Comparison of ENCODE assay signal across 10 cellular contexts in the genomic region with DNA sequence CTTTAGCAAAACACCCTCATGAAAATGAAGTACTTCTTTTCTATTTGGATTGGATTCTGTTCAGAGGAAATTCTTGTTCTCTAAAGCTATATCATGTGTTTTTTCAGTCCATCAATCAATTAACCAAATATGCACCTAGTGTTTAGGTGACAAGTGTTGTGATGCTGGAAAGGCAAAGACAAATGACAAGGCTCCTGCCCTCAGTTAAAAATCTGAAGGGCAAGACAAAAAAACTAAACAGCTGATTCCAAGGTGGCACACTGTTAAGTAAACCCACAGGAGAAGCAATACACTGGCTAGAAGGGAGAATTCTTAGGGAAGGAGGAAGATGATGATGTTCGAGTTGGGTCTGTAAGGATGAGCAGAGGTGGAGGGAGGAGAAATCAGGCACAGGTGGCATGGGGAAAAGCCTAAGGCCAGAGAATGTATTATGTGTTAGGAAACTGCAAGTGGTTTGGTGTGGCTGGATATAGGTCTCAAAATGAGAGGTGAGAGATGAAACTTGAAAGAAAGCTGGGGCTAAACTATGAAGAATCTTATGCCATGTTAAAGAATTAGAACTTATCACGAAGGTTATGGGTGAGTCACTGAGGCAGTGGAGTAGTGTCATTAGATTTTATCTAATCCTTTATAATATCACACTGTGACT. TPM values are rescaled to one million over a fixed set of nuclear protein-coding genes. Genes with fewer than 3 reads are reported as not detected.
DNase-seq lines count a peak whose midpoint lies in the region; ATAC-seq and TF ChIP-seq lines count a peak whose summit lies in the region.
"Had no signal": no experiment of that assay in that cellular context is flagged by ENCODE, and none has a peak within 500 bp of the region (broad histone marks: within the 10 kb centered on the region; RNA-seq: fewer than 3 reads in every experiment).

No MANE protein-coding gene starts in this region.

- no peak overlapping the region for H4K91ac ChIP-seq in neuronal stem cell (ENCODE audit: low read depth, low read length, poor library complexity)

- H3K27ac ChIP-seq in PC-3 (ENCODE audit: low read length) = no peak overlapping the region
- peak overlapping the region; percentile 68 for H3K27ac ChIP-seq in naive thymus-derived CD4-positive, alpha-beta T cell (ENCODE audit: low read depth, low read length)
- H3K27ac ChIP-seq in GM23338 (ENCODE audit: low read depth) = no peak overlapping the region
- no peak overlapping the region for H3K27ac ChIP-seq in neuronal stem cell (replicated peaks; ENCODE audit: low read length)

- H3K27ac Mint-ChIP-seq in naive thymus-derived CD4-positive, alpha-beta T cell = peak overlapping the region; percentile 76 to 97 (median 89)
- no peak overlapping the region for H3K27ac Mint-ChIP-seq in GM23338

- H3K9me3 Mint-ChIP-seq in naive thymus-derived CD4-positive, alpha-beta T cell = peaks cover 0 to 11% (median 2%) of the 10 kb centered on the region in 11 donors
- H3K9me3 Mint-ChIP-seq in GM23338 = no peaks in the 10 kb centered on the region

- peak overlapping the region; percentile 21 to 86 (median 72) for H3K4me3 Mint-ChIP-seq in naive thymus-derived CD4-positive, alpha-beta T cell
- no peak overlapping the region for H3K4me3 Mint-ChIP-seq in GM23338

- H3K9ac ChIP-seq in PC-3 (ENCODE audit: low read length) (no peak overlapping the region), neuronal stem cell (ENCODE audit: low read depth, low read length, poor library complexity) (no peak overlapping the region)

- H3K4me1 ChIP-seq in PC-3 (ENCODE audit: insufficient read depth, low read length) (peaks cover 8% of the 10 kb centered on the region), GM23338 (ENCODE audit: insufficient read depth) (no peaks in the 10 kb centered on the region), neuronal stem cell (ENCODE audit: control insufficient read depth in 2 of 2, insufficient read depth in 1 of 2, low read depth in 1 of 2, low read length in 2 of 2) (no peaks in the 10 kb centered on the region)
- peaks cover 24 to 25% of the 10 kb centered on the region in 2 donors for H3K4me1 ChIP-seq in naive thymus-derived CD4-positive, alpha-beta T cell (ENCODE audit: control insufficient read depth in 2 of 2, insufficient read depth in 2 of 2, low read length in 2 of 2)

- peak; percentile 51 for ATAC-seq in GM18873 (IDR thresholded peaks at IDR 0.05; ENCODE audit: low FRiP score, unreplicated experiment)
- ATAC-seq in HG02610 (IDR thresholded peaks at IDR 0.05; ENCODE audit: unreplicated experiment) = peak; percentile 61
- no peak for ATAC-seq in PC-3
- ATAC-seq in naive thymus-derived CD4-positive, alpha-beta T cell = no peak
- no peak for ATAC-seq in GM23338

- no peak overlapping the region for H3K18ac ChIP-seq in neuronal stem cell (ENCODE audit: low read length)

- H3K4me2 ChIP-seq in PC-3 (ENCODE audit: low read length) (no peak overlapping the region), GM23338 (no peak overlapping the region), neuronal stem cell (ENCODE audit: insufficient read depth, low read length, poor library complexity, severe bottlenecking) (no peak overlapping the region)

- no peaks in the 10 kb centered on the region for H3K9me2 ChIP-seq in PC-3 (replicated peaks; ENCODE audit: low read length)
- no peaks in the 10 kb centered on the region for H3K9me2 ChIP-seq in GM23338 (ENCODE audit: insufficient read depth)

- no peak overlapping the region for H2BK15ac ChIP-seq in neuronal stem cell (ENCODE audit: low read length)

- no peak overlapping the region for H3K23ac ChIP-seq in neuronal stem cell (ENCODE audit: low read depth, low read length, poor library complexity)

- H3K79me2 ChIP-seq in PC-3 (ENCODE audit: low read length) = no peaks in the 10 kb centered on the region
- no peaks in the 10 kb centered on the region for H3K79me2 ChIP-seq in GM23338 (replicated peaks; ENCODE audit: insufficient read depth)

- H4K8ac ChIP-seq in neuronal stem cell (ENCODE audit: low read depth, low read length) = no peak overlapping the region

- H2AFZ ChIP-seq in PC-3 (ENCODE audit: low read length) (no peak overlapping the region), GM23338 (no peak overlapping the region), neuronal stem cell (ENCODE audit: low read length) (no peak overlapping the region)

- no peaks in the 10 kb centered on the region for H4K20me1 ChIP-seq in PC-3 (ENCODE audit: low read length)
- H4K20me1 ChIP-seq in GM23338 (replicated peaks; ENCODE audit: insufficient read depth) = no peaks in the 10 kb centered on the region

- no peaks in the 10 kb centered on the region for H3K9me3 ChIP-seq in PC-3 (ENCODE audit: low read length)
- H3K9me3 ChIP-seq in naive thymus-derived CD4-positive, alpha-beta T cell (ENCODE audit: control insufficient read depth in 2 of 3, low read length in 3 of 3) = no peaks in the 10 kb centered on the region
- H3K9me3 ChIP-seq in neuronal stem cell (replicated peaks in 1 of 2; ENCODE audit: control insufficient read depth in 2 of 2, insufficient read depth in 1 of 2, low read depth in 1 of 2, low read length in 2 of 2) = no peaks in the 10 kb centered on the region

- no CpG with 5 or more reads among the region's 2 CpGs for WGBS in neuronal stem cell (ENCODE audit: extremely low coverage in 2 of 2, insufficient read length in 2 of 2, insufficient replicate concordance in 1 of 2), 2 donors

- no peak overlapping the region for H2BK120ac ChIP-seq in neuronal stem cell (ENCODE audit: low read depth, low read length)

- no peak overlapping the region for H3K14ac ChIP-seq in neuronal stem cell (ENCODE audit: low read length)

- H2AK5ac ChIP-seq in neuronal stem cell (ENCODE audit: low read depth, low read length) = no peak overlapping the region

- peaks cover 16 to 79% (median 72%) of the 10 kb centered on the region in 7 donors for H3K4me1 Mint-ChIP-seq in naive thymus-derived CD4-positive, alpha-beta T cell
- no peaks in the 10 kb centered on the region for H3K4me1 Mint-ChIP-seq in GM23338

- DNase-seq in PC-3 = peak; percentile 9
- DNase-seq in naive thymus-derived CD4-positive, alpha-beta T cell = peak in 1 of 9 donors; percentile 38
- no peak for DNase-seq in NCI-H2196 (lab: John Stamatoyannopoulos, UW; ENCODE audit: unreplicated experiment)
- no peak for DNase-seq in GM23338 (ENCODE audit: low spot score)
- no peak for DNase-seq in DMS53 (lab: John Stamatoyannopoulos, UW)
- DNase-seq in neuronal stem cell (ENCODE audit: low spot score) = no peak
- DNase-seq: effector CD4-positive, alpha-beta T cell; NCI-H1694 had no signal

- POLR2A ChIA-PET in PC-3 (lab: Charles Lee; ENCODE audit: unreplicated experiment) = no interaction called here
- POLR2A ChIA-PET in naive thymus-derived CD4-positive, alpha-beta T cell (lab: Charles Lee) = interaction anchor here (0.6 to 5.6 kb wide), 7 partner anchors 16 to 135 kb away, joined by 3 to 89 read pairs (median 5); partner anchors contain the start of gene GFI1

- H3F3A ChIP-seq in PC-3 (ENCODE audit: low read length, unreplicated experiment) (no peaks in the 10 kb centered on the region), GM23338 (replicated peaks; ENCODE audit: low read depth) (no peaks in the 10 kb centered on the region)

- no peak overlapping the region for H2BK12ac ChIP-seq in neuronal stem cell (ENCODE audit: low read length)

- H3K36me3 ChIP-seq in PC-3 (ENCODE audit: low read depth, low read length) (no peaks in the 10 kb centered on the region), GM23338 (ENCODE audit: insufficient read depth) (no peaks in the 10 kb centered on the region), neuronal stem cell (replicated peaks in 1 of 2; ENCODE audit: control insufficient read depth in 2 of 2, insufficient read depth in 2 of 2, low read length in 2 of 2) (no peaks in the 10 kb centered on the region)
- H3K36me3 ChIP-seq in naive thymus-derived CD4-positive, alpha-beta T cell (ENCODE audit: control insufficient read depth in 2 of 3, insufficient read depth in 3 of 3, low read length in 3 of 3) = no peaks in the 10 kb centered on the region

- BruUV-seq in PC-3 (replicated peaks; lab: Mats Ljungman, UMichigan) = no TSS peak

- TF ChIP-seq CTCF in PC-3 (conservative IDR thresholded peaks at IDR 0.05; ENCODE audit: low read depth, low read length) (no peak), GM23338 (conservative IDR thresholded peaks at IDR 0.05; ENCODE audit: low read depth in 2 of 2) (no peak)

- CTCF ChIA-PET in PC-3 (lab: Charles Lee) = no interaction called here
- CTCF ChIA-PET in naive thymus-derived CD4-positive, alpha-beta T cell (lab: Charles Lee) = interaction anchor here (0.6 to 1.2 kb wide), 4 partner anchors 17 to 223 kb away, joined by 3 to 9 read pairs (median 4); no protein-coding TSS in a partner anchor

- no peak overlapping the region for H3K4me3 ChIP-seq in PC-3 (ENCODE audit: low read length)
- peak overlapping the region; percentile 5 for H3K4me3 ChIP-seq in naive thymus-derived CD4-positive, alpha-beta T cell (ENCODE audit: low read length)
- H3K4me3 ChIP-seq in GM23338 = no peak overlapping the region
- no peak overlapping the region for H3K4me3 ChIP-seq in neuronal stem cell (ENCODE audit: low read length in 2 of 2)

- peaks cover 0 to 39% (median 0%) of the 10 kb centered on the region in 5 donors for H3K36me3 Mint-ChIP-seq in naive thymus-derived CD4-positive, alpha-beta T cell
- no peaks in the 10 kb centered on the region for H3K36me3 Mint-ChIP-seq in GM23338 (ENCODE audit: low read depth)

- H3K79me1 ChIP-seq in neuronal stem cell (ENCODE audit: low read depth, low read length) = no peaks in the 10 kb centered on the region

- H2BK5ac ChIP-seq in neuronal stem cell (ENCODE audit: low read length) = no peak overlapping the region

- H3K27me3 Mint-ChIP-seq in naive thymus-derived CD4-positive, alpha-beta T cell = no peaks in the 10 kb centered on the region
- no peaks in the 10 kb centered on the region for H3K27me3 Mint-ChIP-seq in GM23338 (ENCODE audit: insufficient read depth, low read depth, poor library complexity)

- H3K27me3 ChIP-seq in PC-3 (ENCODE audit: low read length) (no peaks in the 10 kb centered on the region), GM23338 (ENCODE audit: insufficient read depth) (no peaks in the 10 kb centered on the region), neuronal stem cell (ENCODE audit: control insufficient read depth in 3 of 3, insufficient read depth in 3 of 3, low read depth in 1 of 3, low read length in 3 of 3) (no peaks in the 10 kb centered on the region)
- no peaks in the 10 kb centered on the region for H3K27me3 ChIP-seq in naive thymus-derived CD4-positive, alpha-beta T cell (ENCODE audit: control insufficient read depth in 2 of 2, insufficient read depth in 2 of 2, low read length in 2 of 2)

- H3K4ac ChIP-seq in neuronal stem cell (ENCODE audit: low read length) = no peak overlapping the region

- intact Hi-C loops in PC-3 (cut with micrococcal nuclease) = no loop called here
- intact Hi-C loops in naive thymus-derived CD4-positive, alpha-beta T cell (cut with micrococcal nuclease) = loop anchor here in 1 of 2 donors (1.0 kb wide), 5 partner anchors 34 to 222 kb away; no protein-coding TSS in a partner anchor

RNA-seq across cellular contexts. Expression of gene GFI1, which starts 51.8 kb away (rescaled TPM):
- total RNA-seq in PC-3 (2014; rRNA removed) = 0.29 and 0.84 TPM in 2 replicates
- 10 to 100 TPM; 11.5 to 78.8 (median 29.9) TPM for total RNA-seq in naive thymus-derived CD4-positive, alpha-beta T cell
- 1 to 10 TPM; 3.3 to 7.9 TPM for polyA plus RNA-seq in naive thymus-derived CD4-positive, alpha-beta T cell
- total RNA-seq in GM23338 (2014; rRNA removed; shearing (Covaris generic)) = 0.21 TPM in 1 of 2 replicates, not detected in the other
- 0.12 TPM in 1 of 2 replicates, not detected in the other for polyA plus RNA-seq in GM23338 (2016; fragmentation: Nextera tagmentation; extraction: Ambion mirVana)
- polyA plus RNA-seq in neuronal stem cell (2013, experiment 1 of 2) = 0.06 TPM
- 0.10 TPM for polyA plus RNA-seq in neuronal stem cell (2013, experiment 2 of 2)

Comparison
In these comparisons a context has a peak if more than half of its experiments do, and no peak if none do; other contexts are left out.
1. ATAC-seq: peak in GM18873 (single experiment) and HG02610 (single experiment); none in PC-3 (single experiment), naive thymus-derived CD4-positive, alpha-beta T cell (single experiment) and GM23338 (single experiment).